In the genomic region with DNA sequence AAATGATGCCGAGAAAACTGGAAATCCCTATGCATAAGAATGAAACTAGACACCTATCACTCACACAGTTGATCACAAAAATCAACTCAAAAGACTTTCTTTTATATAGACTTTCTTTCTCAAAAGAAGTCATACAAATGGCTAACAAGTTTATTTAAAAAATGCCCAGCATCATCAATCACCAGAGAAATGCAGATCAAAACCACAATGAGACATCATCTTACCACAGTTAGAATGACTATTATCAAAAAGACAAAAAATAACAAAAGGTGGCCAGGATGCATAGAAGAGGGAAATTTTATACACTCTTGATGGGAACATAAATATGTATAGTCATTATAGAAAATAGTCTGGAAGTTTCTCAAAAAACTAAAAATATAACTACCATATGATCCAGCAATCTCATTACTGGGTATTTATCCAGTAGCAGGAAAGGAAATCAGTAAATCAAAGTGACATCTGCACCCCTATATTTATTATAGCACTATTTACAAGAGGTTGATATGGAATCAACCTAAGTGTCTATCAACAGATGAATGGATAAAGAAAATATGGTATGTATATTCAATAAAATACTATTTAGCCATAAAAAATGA, we compare ENCODE assay signal across 20 cellular contexts. TPM values are rescaled to one million over a fixed set of nuclear protein-coding genes. Genes with fewer than 3 reads are reported as not detected.
DNase-seq lines count a peak whose midpoint lies in the region; ATAC-seq, FAIRE-seq and TF ChIP-seq lines count a peak whose summit lies in the region.
"Had no signal": no experiment of that assay in that cellular context is flagged by ENCODE, and none has a peak within 500 bp of the region (broad histone marks: within the 10 kb centered on the region; RNA-seq: fewer than 3 reads in every experiment).

No MANE protein-coding gene starts in this region.

- H3K27me3 ChIP-seq in GM12878 (replicated peaks in 1 of 2; ENCODE audit: control insufficient read depth in 2 of 2, insufficient read depth in 2 of 2, low read length in 1 of 2) (peaks cover 3% of the 10 kb centered on the region in 2 experiments; a peak in 2 of 4 replicates), body of pancreas (no peaks in the 10 kb centered on the region)
- H3K27me3 ChIP-seq: esophagus muscularis mucosa, stomach, vagina had no signal

- in situ Hi-C loops in GM12878 (cut with MboI): no loop called here

- RAD21 ChIA-PET in GM12878 (lab: Charles Lee; ENCODE audit: unreplicated experiment): no interaction called here

- H3K4me2 ChIP-seq in GM12878 (ENCODE audit: control insufficient read depth, insufficient read depth): no peak overlapping the region

- TF ChIP-seq POLR2A in GM12878 (IDR thresholded peaks at IDR 0.05; ENCODE audit: low read depth, low read length): no peak
- TF ChIP-seq POLR2A in body of pancreas (IDR thresholded peaks at IDR 0.05): no peak

- POLR2A ChIA-PET in GM12878 (lab: Charles Lee): no interaction called here

- H3K36me3 ChIP-seq in GM12878 (ENCODE audit: control insufficient read depth in 2 of 2, insufficient read depth in 2 of 2, low read length in 1 of 2) (no peaks in the 10 kb centered on the region), body of pancreas (replicated peaks in 1 of 2; ENCODE audit: insufficient read depth in 1 of 2, low read depth in 2 of 2) (no peaks in the 10 kb centered on the region)
- H3K36me3 ChIP-seq: esophagus muscularis mucosa, left ventricle myocardium inferior, stomach, vagina had no signal

- no peak for TF ChIP-seq RAD21 in GM12878 (IDR thresholded peaks at IDR 0.05; ENCODE audit: insufficient read depth, low read depth, low read length)

- CTCF ChIA-PET in GM12878 (lab: Yijun Ruan, JAX): no interaction called here

- H3K9ac ChIP-seq in GM12878 (ENCODE audit: control insufficient read depth, insufficient read depth, low read length): no peak overlapping the region

- no peak for TF ChIP-seq EP300 in GM12878 (IDR thresholded peaks at IDR 0.05; ENCODE audit: borderline replicate concordance in 1 of 2, control insufficient read depth in 1 of 2, low read depth in 2 of 2, low read length in 2 of 2)

- no peaks in the 10 kb centered on the region for H3K79me2 ChIP-seq in GM12878 (ENCODE audit: control insufficient read depth, insufficient read depth, low read length)

- H3K9me3 ChIP-seq in GM12878 (replicated peaks; ENCODE audit: control insufficient read depth, insufficient read depth, low read length): no peaks in the 10 kb centered on the region
- H3K9me3 ChIP-seq in body of pancreas: no peaks in the 10 kb centered on the region
- H3K9me3 ChIP-seq: esophagus muscularis mucosa, left ventricle myocardium inferior, stomach, vagina had no signal

- BruUV-seq in GM12878 (replicated peaks; lab: Mats Ljungman, UMichigan): no TSS peak

- no peak overlapping the region for H3K4me3 ChIP-seq in AG10803 (ENCODE audit: low read length)
- H3K4me3 ChIP-seq in GM12878: no peak overlapping the region
- no peak overlapping the region for H3K4me3 ChIP-seq in body of pancreas
- H3K4me3 ChIP-seq: esophagus muscularis mucosa, left ventricle myocardium inferior, stomach, vagina had no signal

- ATAC-seq in GM12878: no peak
- no peak for ATAC-seq in GM21717 (IDR thresholded peaks at IDR 0.05; ENCODE audit: unreplicated experiment)
- ATAC-seq in body of pancreas: no peak
- ATAC-seq: activated CD8-positive, alpha-beta T cell treated with anti-CD3 and anti-CD28 coated beads for 36 hours; PC-3; SK-N-SH treated with all-trans-retinoic acid at 6 μM for 48 hours had no signal

- TF ChIP-seq CTCF in AG10803 (conservative IDR thresholded peaks at IDR 0.05; ENCODE audit: low read length) (no peak), GM12878 (IDR thresholded peaks at IDR 0.05 in 2 of 3, conservative IDR thresholded peaks at IDR 0.05 in 1 of 3; ENCODE audit: control insufficient read depth in 2 of 3, extremely low read depth in 1 of 3, insufficient read depth in 1 of 3, low read depth in 3 of 3, low read length in 3 of 3) (no peak), body of pancreas (IDR thresholded peaks at IDR 0.05) (no peak)

- H3K27ac ChIP-seq in GM12878 (ENCODE audit: control insufficient read depth, insufficient read depth) (no peak overlapping the region), body of pancreas (no peak overlapping the region)
- H3K27ac ChIP-seq: esophagus muscularis mucosa, left ventricle myocardium inferior, stomach, vagina had no signal

- DNase-seq in AG10803 (ENCODE audit: low read depth) (peak; percentile 45), HS-27A (ENCODE audit: low read depth) (peak; percentile 5), GM12878 (ENCODE audit: low read depth, low spot score) (no peak), HPDE6-E6E7 (ENCODE audit: extremely low spot score) (no peak), body of pancreas (no peak), iPS-NIHi11 (ENCODE audit: low spot score) (no peak)
- DNase-seq: activated CD8-positive, alpha-beta T cell treated with anti-CD3 and anti-CD28 coated beads for 36 hours; Caco-2; hypothalamus; left ventricle myocardium inferior; NCI-H1694 treated with DMSO at 0.1 percent for 48 hours; NCI-H510A; PC-3; stimulated activated CD4-positive, alpha-beta T cell treated with anti-CD3 and anti-CD28 coated beads, Interleukin-15, amount 100 ng/mL, for 24 hours; stomach had no signal

- SMC1A ChIA-PET in GM12878 (lab: Charles Lee; ENCODE audit: uncharacterized antibody, unreplicated experiment): no interaction called here

- intact Hi-C loops in GM12878 (cut with micrococcal nuclease; ENCODE audit: unreplicated experiment) (no loop called here), body of pancreas (cut with DNase I) (no loop called here)

- WGBS in GM12878 (ENCODE audit: insufficient coverage, insufficient replicate concordance, low lambda C conversion rate, missing lambda C conversion rate): 0% methylated on average over 1 of the region's 1 CpG
- WGBS in body of pancreas, 2 donors: 84 to 91% methylated on average over 1 of the region's 1 CpG

- no peaks in the 10 kb centered on the region for H4K20me1 ChIP-seq in GM12878 (ENCODE audit: control insufficient read depth, insufficient read depth)

- FAIRE-seq in GM12878 (lab: Jason Lieb, UNC): no peak
- FAIRE-seq in islet of Langerhans (lab: Jason Lieb, UNC): peak; percentile 55

- H2AFZ ChIP-seq in GM12878 (ENCODE audit: control insufficient read depth, low read depth, low read length): no peak overlapping the region

- H3K4me1 ChIP-seq in GM12878 (ENCODE audit: control insufficient read depth, insufficient read depth, low read length) (no peaks in the 10 kb centered on the region), body of pancreas (peaks cover 9% of the 10 kb centered on the region)
- H3K4me1 ChIP-seq: Caco-2 had no signal

TF ChIP-seq in GM12878, 131 proteins besides CTCF, POLR2A, EP300 and RAD21:
- TF ChIP-seq BMI1 (IDR thresholded peaks at IDR 0.05; ENCODE audit: borderline replicate concordance) (0 out of 2 replicates have a peak, but pooled peaks have one; percentile 19), POU2F2 (IDR thresholded peaks at IDR 0.05; ENCODE audit: borderline replicate concordance, low read depth, low read length) (no peak), RB1 (IDR thresholded peaks at IDR 0.05; ENCODE audit: borderline replicate concordance) (no peak), CHD4 (IDR thresholded peaks at IDR 0.05) (no peak)
- TF ChIP-seq, protein P1, sequence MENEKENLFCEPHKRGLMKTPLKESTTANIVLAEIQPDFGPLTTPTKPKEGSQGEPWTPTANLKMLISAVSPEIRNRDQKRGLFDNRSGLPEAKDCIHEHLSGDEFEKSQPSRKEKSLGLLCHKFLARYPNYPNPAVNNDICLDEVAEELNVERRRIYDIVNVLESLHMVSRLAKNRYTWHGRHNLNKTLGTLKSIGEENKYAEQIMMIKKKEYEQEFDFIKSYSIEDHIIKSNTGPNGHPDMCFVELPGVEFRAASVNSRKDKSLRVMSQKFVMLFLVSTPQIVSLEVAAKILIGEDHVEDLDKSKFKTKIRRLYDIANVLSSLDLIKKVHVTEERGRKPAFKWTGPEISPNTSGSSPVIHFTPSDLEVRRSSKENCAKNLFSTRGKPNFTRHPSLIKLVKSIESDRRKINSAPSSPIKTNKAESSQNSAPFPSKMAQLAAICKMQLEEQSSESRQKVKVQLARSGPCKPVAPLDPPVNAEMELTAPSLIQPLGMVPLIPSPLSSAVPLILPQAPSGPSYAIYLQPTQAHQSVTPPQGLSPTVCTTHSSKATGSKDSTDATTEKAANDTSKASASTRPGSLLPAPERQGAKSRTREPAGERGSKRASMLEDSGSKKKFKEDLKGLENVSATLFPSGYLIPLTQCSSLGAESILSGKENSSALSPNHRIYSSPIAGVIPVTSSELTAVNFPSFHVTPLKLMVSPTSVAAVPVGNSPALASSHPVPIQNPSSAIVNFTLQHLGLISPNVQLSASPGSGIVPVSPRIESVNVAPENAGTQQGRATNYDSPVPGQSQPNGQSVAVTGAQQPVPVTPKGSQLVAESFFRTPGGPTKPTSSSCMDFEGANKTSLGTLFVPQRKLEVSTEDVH (IDR thresholded peaks at IDR 0.05; ENCODE audit: low read depth, partially characterized antibody): no peak

RNA-seq across cellular contexts. Expression of a gene that starts 3.4 kb away (rescaled TPM):
- total RNA-seq in GM12878 (2013; cell fraction: nucleolus; rRNA removed): 0.05 and 0.19 TPM in 2 replicates
- total RNA-seq in GM12878 (2014; rRNA removed) (under 0.01 TPM in 2 replicates), GM12878 (2014; rRNA removed; fragmentation: Illumina TruSeq; extraction: Trizol) (under 0.01 and 0.04 TPM in 2 replicates), GM12878 (2021) (0.05 and 0.37 TPM in 2 replicates), body of pancreas (10 to 100 TPM; 10.5 to 18.7 TPM)
- polyA plus RNA-seq in GM12878 (2011; ENCODE audit: low read depth): not detected
- polyA plus RNA-seq in GM12878 (2011; rRNA removed) (11.7 and 14.2 TPM in 2 replicates), GM12878 (2014; fragmentation: Illumina TruSeq; extraction: Trizol) (0.10 TPM in 1 of 2 replicates, not detected in the other), GM12878 (2014; fragmentation: Nextera tagmentation; extraction: Ambion mirVana) (under 1 TPM in 1 of 2 experiments, not detected in 1; under 0.01 TPM), GM12878 (2014; rRNA removed) (0.04 and 0.28 TPM in 2 replicates), GM12878 (2016; fragmentation: Nextera tagmentation; extraction: Ambion mirVana) (not detected)
- polyA plus RNA-seq in GM12878 (2011; cell fraction: cytosol; rRNA removed): 5.8 and 5.9 TPM in 2 replicates
- polyA plus RNA-seq in GM12878 (2011; cell fraction: nucleus; rRNA removed): 24.6 and 24.8 TPM in 2 replicates
- 0.04 and 0.08 TPM in 2 replicates for polyA plus RNA-seq in GM12878 (2012)
- polyA minus RNA-seq in GM12878 (2011; rRNA and poly(A)+ RNA removed): 23.7 and 29.5 TPM in 2 replicates
- polyA minus RNA-seq in GM12878 (2011; cell fraction: cytosol; rRNA and poly(A)+ RNA removed): 9.2 and 15.8 TPM in 2 replicates
- 18.9 and 29.5 TPM in 2 replicates for polyA minus RNA-seq in GM12878 (2011; cell fraction: nucleus; rRNA and poly(A)+ RNA removed)

Comparison
In these comparisons a context has a peak if more than half of its experiments do, and no peak if none do; other contexts are left out.
1. DNase-seq: peak in AG10803 (single experiment) and HS-27A (single experiment); none in GM12878 (single experiment), HPDE6-E6E7 (single experiment), body of pancreas (0 of 4) and iPS-NIHi11 (single experiment).
2. RNA of a gene that starts 3.4 kb away (total RNA-seq): 10.5 to 18.7 TPM in body of pancreas; under 0.01 to 0.37 TPM in GM12878; every median in the first group is over 4 times any median in the second.